ENCODE assay signal across 14 cellular contexts in the genomic region with DNA sequence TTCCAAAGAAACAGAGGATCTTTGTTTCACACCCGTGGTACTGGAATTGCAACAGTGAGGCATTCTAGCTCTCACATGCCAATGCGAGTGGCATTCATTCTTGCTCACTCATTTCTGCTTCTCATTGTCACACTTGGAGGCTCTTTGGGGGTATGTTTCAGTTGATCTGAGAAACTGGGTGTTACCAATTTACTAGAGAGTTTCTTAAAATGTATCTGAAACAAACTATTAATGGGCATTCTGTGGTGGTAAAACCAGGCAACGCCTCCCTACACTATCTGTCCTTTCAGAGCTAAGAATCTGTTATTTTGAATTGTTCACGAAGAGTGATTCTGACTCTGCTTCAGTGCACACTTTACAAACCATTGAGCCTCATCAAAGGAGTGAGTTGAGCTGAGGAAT.
DNase-seq lines count a peak whose midpoint lies in the region; ATAC-seq, FAIRE-seq and TF ChIP-seq lines count a peak whose summit lies in the region.
"Had no signal": no experiment of that assay in that cellular context is flagged by ENCODE, and none has a peak within 500 bp of the region (broad histone marks: within the 10 kb centered on the region; RNA-seq: fewer than 3 reads in every experiment).

No MANE protein-coding gene starts in this region.

- no peak for FAIRE-seq in H54 (lab: Jason Lieb, UNC)
- FAIRE-seq: small intestine had no signal

- H3K4me3 Mint-ChIP-seq in endodermal cell = no peak overlapping the region
- H3K4me3 Mint-ChIP-seq: naive B cell had no signal

- TF ChIP-seq POLR2A in H54 (IDR thresholded peaks at IDR 0.05; ENCODE audit: low read depth, low read length) = no peak

- DNase-seq in sciatic nerve (ENCODE audit: low spot score) = no peak
- DNase-seq in H54 (ENCODE audit: insufficient read length, low spot score) = no peak
- no peak for DNase-seq in T-helper 2 cell
- DNase-seq in endodermal cell = no peak
- DNase-seq: MV-4-11; naive B cell; NCI-H82; small intestine; stimulated activated CD8-positive, alpha-beta memory T cell treated with anti-CD3 and anti-CD28 coated beads, Interleukin-4, amount 100 ng/mL, for 48 hours had no signal

- peaks cover 3% of the 10 kb centered on the region for H3K4me1 ChIP-seq in endodermal cell (ENCODE audit: control insufficient read depth, insufficient read depth, low read length)

- no peak overlapping the region for H3K27ac ChIP-seq in endodermal cell (ENCODE audit: low read depth, low read length)

- H3K36me3 Mint-ChIP-seq in endodermal cell (ENCODE audit: low read depth) = no peaks in the 10 kb centered on the region

- TF ChIP-seq CTCF in endodermal cell (conservative IDR thresholded peaks at IDR 0.05) = no peak

- H3K9ac ChIP-seq in endodermal cell (ENCODE audit: extremely low read depth, low read length, poor library complexity, severe bottlenecking) = no peak overlapping the region

- H3K9me3 ChIP-seq in endodermal cell (ENCODE audit: control insufficient read depth, low read length) = no peaks in the 10 kb centered on the region

- ATAC-seq in GM18498 (IDR thresholded peaks at IDR 0.05; ENCODE audit: unreplicated experiment) (peak; percentile 75), GM19395 (IDR thresholded peaks at IDR 0.05; ENCODE audit: unreplicated experiment) (peak; percentile 74), HG02870 (IDR thresholded peaks at IDR 0.05; ENCODE audit: unreplicated experiment) (peak; percentile 35), HG03558 (IDR thresholded peaks at IDR 0.05; ENCODE audit: extremely low read depth, unreplicated experiment) (peak; percentile 60), sciatic nerve (no peak)
- ATAC-seq: esophagus mucosa had no signal

- H3K27me3 Mint-ChIP-seq in endodermal cell (ENCODE audit: insufficient read depth) = peaks cover 10% of the 10 kb centered on the region
- H3K27me3 Mint-ChIP-seq: naive B cell had no signal

- no peaks in the 10 kb centered on the region for H3K9me3 Mint-ChIP-seq in endodermal cell
- H3K9me3 Mint-ChIP-seq: naive B cell had no signal

- intact Hi-C loops in sciatic nerve (cut with DNase I) = no loop called here

- no peak overlapping the region for H3K27ac Mint-ChIP-seq in endodermal cell

- H3K4me1 Mint-ChIP-seq in endodermal cell = peaks cover 16% of the 10 kb centered on the region

- H3K4me3 ChIP-seq in endodermal cell (ENCODE audit: low read length) = no peak overlapping the region

- WGBS in endodermal cell (ENCODE audit: insufficient coverage in 1 of 2, insufficient read length in 1 of 2), 2 experiments = 90 to 96% methylated on average over 3 to 4 of the region's 4 CpGs

- peaks cover 17% of the 10 kb centered on the region for H3K27me3 ChIP-seq in endodermal cell (ENCODE audit: control insufficient read depth, insufficient read depth, low read length, poor library complexity, severe bottlenecking)

- no peaks in the 10 kb centered on the region for H3K36me3 ChIP-seq in endodermal cell (ENCODE audit: control insufficient read depth, insufficient read depth, low read length)
